In genomic region chr13:86174632-86175031, GRCh38 we compare ENCODE assay signal across 30 cellular contexts.
DNase-seq lines count a peak whose midpoint lies in the region; ATAC-seq, FAIRE-seq and TF ChIP-seq lines count a peak whose summit lies in the region.
"Had no signal": no experiment of that assay in that cellular context is flagged by ENCODE, and none has a peak within 500 bp of the region (broad histone marks: within the 10 kb centered on the region; RNA-seq: fewer than 3 reads in every experiment).

No MANE protein-coding gene starts in this region.

- no peaks in the 10 kb centered on the region for H3K9me2 ChIP-seq in OCI-LY1 (ENCODE audit: low read depth, low read length)

- intact Hi-C loops in Right ventricle myocardium superior (cut with DNase I), result no loop called here

- peaks cover 23% of the 10 kb centered on the region for H3K4me1 ChIP-seq in OCI-LY1 (ENCODE audit: insufficient read depth, low read length, severe bottlenecking)
- H3K4me1 ChIP-seq: BLaER1, Caco-2, parathyroid adenoma, right lobe of liver had no signal

- no peaks in the 10 kb centered on the region for H3K27me3 Mint-ChIP-seq in nephron (ENCODE audit: low read depth)
- peaks cover 2% of the 10 kb centered on the region for H3K27me3 Mint-ChIP-seq in mesothelial cell of epicardium (ENCODE audit: low read depth)
- H3K27me3 Mint-ChIP-seq: activated CD4-positive, alpha-beta T cell treated with anti-CD3 and anti-CD28 coated beads, Interleukin-2, amount 10 ng/mL, durations not matched to agents 7 days and 5 days; activated CD8-positive, alpha-beta memory T cell treated with anti-CD3 and anti-CD28 coated beads, Interleukin-2, amount 10 ng/mL, durations not matched to agents 7 days and 5 days; activated naive CD4-positive, alpha-beta T cell treated with anti-CD3 and anti-CD28 coated beads, Interleukin-2, amount 10 ng/mL, durations not matched to agents 7 days and 5 days; central memory CD8-positive, alpha-beta T cell had no signal

- no peaks in the 10 kb centered on the region for H3K9me3 ChIP-seq in OCI-LY1 (ENCODE audit: low read length)
- H3K9me3 ChIP-seq: BLaER1, Caco-2, HAP-1, right lobe of liver had no signal

- H3K4me3 ChIP-seq in OCI-LY1 (ENCODE audit: low read depth, low read length, poor library complexity, severe bottlenecking) (no peak overlapping the region), choroid plexus epithelial cell (ENCODE audit: low read depth, low read length) (no peak overlapping the region)
- H3K4me3 ChIP-seq: BLaER1, HAP-1, right lobe of liver had no signal

- H3K27ac Mint-ChIP-seq in nephron, result no peak overlapping the region
- no peak overlapping the region for H3K27ac Mint-ChIP-seq in mesothelial cell of epicardium
- H3K27ac Mint-ChIP-seq: activated CD4-positive, alpha-beta T cell treated with anti-CD3 and anti-CD28 coated beads, Interleukin-2, amount 10 ng/mL, durations not matched to agents 7 days and 5 days; activated CD8-positive, alpha-beta memory T cell treated with anti-CD3 and anti-CD28 coated beads, Interleukin-2, amount 10 ng/mL, durations not matched to agents 7 days and 5 days; activated naive CD4-positive, alpha-beta T cell treated with anti-CD3 and anti-CD28 coated beads, Interleukin-2, amount 10 ng/mL, durations not matched to agents 7 days and 5 days; natural killer cell had no signal

- H3K4me1 Mint-ChIP-seq in nephron, result no peaks in the 10 kb centered on the region
- peaks cover 11% of the 10 kb centered on the region for H3K4me1 Mint-ChIP-seq in mesothelial cell of epicardium
- H3K4me1 Mint-ChIP-seq: activated CD4-positive, alpha-beta T cell treated with anti-CD3 and anti-CD28 coated beads, Interleukin-2, amount 10 ng/mL, durations not matched to agents 7 days and 5 days; activated CD8-positive, alpha-beta memory T cell treated with anti-CD3 and anti-CD28 coated beads, Interleukin-2, amount 10 ng/mL, durations not matched to agents 7 days and 5 days; activated naive CD4-positive, alpha-beta T cell treated with anti-CD3 and anti-CD28 coated beads, Interleukin-2, amount 10 ng/mL, durations not matched to agents 7 days and 5 days; central memory CD8-positive, alpha-beta T cell; natural killer cell had no signal

- H3K9me3 Mint-ChIP-seq in nephron (no peaks in the 10 kb centered on the region), mesothelial cell of epicardium (no peaks in the 10 kb centered on the region)

- no peaks in the 10 kb centered on the region for H3K79me2 ChIP-seq in OCI-LY1 (ENCODE audit: insufficient read depth, low read length)
- H3K79me2 ChIP-seq: parathyroid adenoma had no signal

- DNase-seq in D721Med (ENCODE audit: insufficient read length, low spot score), result no peak
- peak; percentile 14 for DNase-seq in choroid plexus epithelial cell (ENCODE audit: low read depth)
- no peak for DNase-seq in Right ventricle myocardium superior
- DNase-seq in mesothelial cell of epicardium (ENCODE audit: low spot score in 2 of 2, unreplicated experiment in 2 of 2), result no peak
- DNase-seq in amniotic stem cell (lab: John Stamatoyannopoulos, UW), result no peak
- DNase-seq: activated CD4-positive, alpha-beta T cell treated with anti-CD3 and anti-CD28 coated beads, Interleukin-2, amount 10 ng/mL, durations not matched to agents 7 days and 5 days; activated CD8-positive, alpha-beta memory T cell treated with anti-CD3 and anti-CD28 coated beads, Interleukin-2, amount 10 ng/mL, durations not matched to agents 7 days and 5 days; activated naive CD4-positive, alpha-beta T cell treated with anti-CD3 and anti-CD28 coated beads, Interleukin-2, amount 10 ng/mL, durations not matched to agents 7 days and 5 days; anterior cingulate cortex; Caco-2; effector CD4-positive, alpha-beta T cell; glutamatergic neuron; IMR-90; left colon; midbrain; natural killer cell; NCI-H2081 treated with DMSO at 0.1 percent for 48 hours; NCI-H524; right lobe of liver; SHP77; stimulated activated CD4-positive, alpha-beta T cell treated with anti-CD3 and anti-CD28 coated beads, Interleukin-15, amount 100 ng/mL, for 24 hours; T-helper 1 cell; trophoblast cell had no signal

- no peaks in the 10 kb centered on the region for H3K27me3 ChIP-seq in OCI-LY1 (ENCODE audit: insufficient read depth, low read length)
- H3K27me3 ChIP-seq: BLaER1, right lobe of liver had no signal

- no peak overlapping the region for H2AFZ ChIP-seq in OCI-LY1 (ENCODE audit: low read length)
- H2AFZ ChIP-seq: parathyroid adenoma had no signal

- H3K27ac ChIP-seq in OCI-LY1 (ENCODE audit: low read depth, low read length, poor library complexity, severe bottlenecking), result no peak overlapping the region
- H3K27ac ChIP-seq: BLaER1, parathyroid adenoma, right lobe of liver had no signal

- no peak overlapping the region for H3K4me3 Mint-ChIP-seq in nephron
- no peak overlapping the region for H3K4me3 Mint-ChIP-seq in mesothelial cell of epicardium
- H3K4me3 Mint-ChIP-seq: activated CD4-positive, alpha-beta T cell treated with anti-CD3 and anti-CD28 coated beads, Interleukin-2, amount 10 ng/mL, durations not matched to agents 7 days and 5 days; activated CD8-positive, alpha-beta memory T cell treated with anti-CD3 and anti-CD28 coated beads, Interleukin-2, amount 10 ng/mL, durations not matched to agents 7 days and 5 days; activated naive CD4-positive, alpha-beta T cell treated with anti-CD3 and anti-CD28 coated beads, Interleukin-2, amount 10 ng/mL, durations not matched to agents 7 days and 5 days; central memory CD8-positive, alpha-beta T cell; natural killer cell had no signal

- H3K36me3 Mint-ChIP-seq in nephron (ENCODE audit: low read depth) (no peaks in the 10 kb centered on the region), mesothelial cell of epicardium (no peaks in the 10 kb centered on the region)
- H3K36me3 Mint-ChIP-seq: activated CD8-positive, alpha-beta memory T cell treated with anti-CD3 and anti-CD28 coated beads, Interleukin-2, amount 10 ng/mL, durations not matched to agents 7 days and 5 days; activated naive CD4-positive, alpha-beta T cell treated with anti-CD3 and anti-CD28 coated beads, Interleukin-2, amount 10 ng/mL, durations not matched to agents 7 days and 5 days; natural killer cell had no signal

- no peaks in the 10 kb centered on the region for H4K20me1 ChIP-seq in OCI-LY1 (ENCODE audit: insufficient read depth, low read length)
- H4K20me1 ChIP-seq: BLaER1 had no signal

- no peak for FAIRE-seq in D721Med (lab: Jason Lieb, UNC)

- TF ChIP-seq CTCF in D721Med (IDR thresholded peaks at IDR 0.05; ENCODE audit: insufficient read depth, missing control alignments) (peak; percentile 45), OCI-LY1 (IDR thresholded peaks at IDR 0.05; ENCODE audit: low read length) (peak; percentile 37; the same call in 1 of the 2 replicates), choroid plexus epithelial cell (conservative IDR thresholded peaks at IDR 0.05; ENCODE audit: low read depth, low read length) (peak; percentile 13), nephron (IDR thresholded peaks at IDR 0.05; ENCODE audit: unreplicated experiment in 3 of 3) (peak; percentile 29 to 39 (median 35)), mesothelial cell of epicardium (IDR thresholded peaks at IDR 0.05; ENCODE audit: unreplicated experiment) (no peak)

- no peaks in the 10 kb centered on the region for H3K36me3 ChIP-seq in OCI-LY1 (ENCODE audit: insufficient read depth, low read length)
- H3K36me3 ChIP-seq: BLaER1, HAP-1, right lobe of liver had no signal

- H3K9ac ChIP-seq in OCI-LY1 (ENCODE audit: low read length), result no peak overlapping the region
- H3K9ac ChIP-seq: BLaER1, parathyroid adenoma had no signal

- no peak overlapping the region for H3K4me2 ChIP-seq in OCI-LY1 (ENCODE audit: low read length)
- H3K4me2 ChIP-seq: BLaER1 had no signal

- no peaks in the 10 kb centered on the region for H3F3A ChIP-seq in OCI-LY1 (ENCODE audit: insufficient read depth, low read length)

- ATAC-seq in GM21360 (IDR thresholded peaks at IDR 0.05; ENCODE audit: unreplicated experiment), result no peak
- ATAC-seq in Right ventricle myocardium superior (ENCODE audit: poor library complexity), result no peak
- ATAC-seq: activated CD8-positive, alpha-beta memory T cell treated with anti-CD3 and anti-CD28 coated beads, Interleukin-2, amount 10 ng/mL, durations not matched to agents 7 days and 5 days; left colon; natural killer cell; right lobe of liver had no signal
